8 cellular contexts compared by ENCODE assay signal in the genomic region with DNA sequence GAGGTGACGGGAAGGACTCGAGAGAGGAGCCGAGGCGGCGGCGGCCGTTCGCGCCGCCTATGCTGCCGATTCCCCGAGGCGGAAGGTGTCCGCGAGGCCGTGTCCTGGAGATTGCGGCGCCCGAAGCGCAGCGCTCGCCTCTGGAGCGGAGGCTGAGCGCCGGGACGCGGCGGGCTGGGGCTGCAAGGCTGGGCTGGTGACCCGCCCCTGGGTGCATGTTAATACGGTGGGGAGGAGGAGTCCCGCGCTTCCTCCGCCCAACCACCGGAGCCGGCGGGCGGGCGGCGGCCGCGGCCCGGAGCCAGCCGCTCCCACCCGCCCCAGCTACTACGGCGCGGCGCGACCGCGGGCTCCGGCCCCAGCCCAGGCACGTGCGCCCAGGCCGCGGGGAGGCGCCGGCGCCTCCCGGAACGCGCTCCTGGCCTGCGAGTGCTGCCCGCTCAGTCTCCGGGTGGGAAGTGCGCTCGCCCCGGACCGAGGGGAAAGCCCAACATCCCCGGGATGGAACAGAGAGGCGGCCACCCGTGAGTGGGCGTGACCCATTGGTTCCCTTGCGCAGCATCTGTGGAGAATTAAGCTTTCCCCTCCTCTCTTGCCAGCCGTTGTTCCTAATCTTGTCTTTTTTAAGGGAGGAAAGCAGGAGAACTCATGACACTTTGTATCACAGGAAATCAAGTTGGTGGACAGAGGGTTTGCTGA. TPM values are rescaled to one million over a fixed set of nuclear protein-coding genes. Genes with fewer than 3 reads are reported as not detected.
DNase-seq lines count a peak whose midpoint lies in the region; ATAC-seq and TF ChIP-seq lines count a peak whose summit lies in the region.

A gene (minus strand): TSS at position 195 of the 699 bp plus-strand sequence.

- H2AFZ ChIP-seq in mammary epithelial cell (ENCODE audit: low read depth, low read length): peak within 1 kb of the TSS; percentile 49

- no peak within 1 kb of the TSS for H3K9ac ChIP-seq in mammary epithelial cell (ENCODE audit: insufficient read depth, low read length)

- no peaks in the 10 kb centered on the region for H3K36me3 ChIP-seq in mammary epithelial cell (ENCODE audit: insufficient read depth, low read length)
- no peaks in the 10 kb centered on the region for H3K36me3 ChIP-seq in tibial nerve

- no peak for ATAC-seq in activated CD8-positive, alpha-beta T cell treated with anti-CD3 and anti-CD28 coated beads, Interleukin-2, amount 10 ng/mL, durations not matched to agents 7 days and 5 days
- ATAC-seq in activated CD8-positive, alpha-beta T cell treated with anti-CD3 and anti-CD28 coated beads for 36 hours: no peak

- peaks cover 18% of the 10 kb centered on the region for H3K27me3 Mint-ChIP-seq in activated CD8-positive, alpha-beta T cell treated with anti-CD3 and anti-CD28 coated beads, Interleukin-2, amount 10 ng/mL, durations not matched to agents 7 days and 5 days (ENCODE audit: low read depth)
- H3K27me3 Mint-ChIP-seq in activated CD8-positive, alpha-beta T cell treated with anti-CD3 and anti-CD28 coated beads for 36 hours: peaks cover 22% of the 10 kb centered on the region

- no peaks in the 10 kb centered on the region for H4K20me1 ChIP-seq in mammary epithelial cell (ENCODE audit: insufficient read depth, low read length)

- in situ Hi-C loops in mammary epithelial cell (cut with MboI; ENCODE audit: low sequenced_read_pairs in 2 of 2): no loop called here

- no TSS peak for BruUV-seq in mammary epithelial cell (replicated peaks; lab: Mats Ljungman, UMichigan)

- peaks cover 4% of the 10 kb centered on the region for H3K9me3 ChIP-seq in mammary epithelial cell (replicated peaks; ENCODE audit: insufficient read depth, low read length)
- H3K9me3 ChIP-seq in tibial nerve: no peaks in the 10 kb centered on the region

- H3K4me2 ChIP-seq in mammary epithelial cell (ENCODE audit: insufficient read depth, low read depth, low read length): peak within 1 kb of the TSS; percentile 74

- H3K79me2 ChIP-seq in mammary epithelial cell (ENCODE audit: insufficient read depth, low read length): no peaks in the 10 kb centered on the region

- H3K4me3 Mint-ChIP-seq in activated CD8-positive, alpha-beta T cell treated with anti-CD3 and anti-CD28 coated beads, Interleukin-2, amount 10 ng/mL, durations not matched to agents 7 days and 5 days: no peak within 1 kb of the TSS
- no peak within 1 kb of the TSS for H3K4me3 Mint-ChIP-seq in activated CD8-positive, alpha-beta T cell treated with anti-CD3 and anti-CD28 coated beads for 36 hours

- DNase-seq in activated CD8-positive, alpha-beta T cell treated with anti-CD3 and anti-CD28 coated beads, Interleukin-2, amount 10 ng/mL, durations not matched to agents 7 days and 5 days: no peak
- no peak for DNase-seq in activated CD8-positive, alpha-beta T cell treated with anti-CD3 and anti-CD28 coated beads for 36 hours
- peak; percentile 28 for DNase-seq in HK-2 (ENCODE audit: unreplicated experiment)
- DNase-seq in mammary epithelial cell: peak; percentile 24
- peak; percentile 94 for DNase-seq in left kidney (ENCODE audit: low read depth, low spot score)
- no peak for DNase-seq in tibial nerve (ENCODE audit: low spot score in 2 of 2)
- DNase-seq in inferior parietal cortex (ENCODE audit: extremely low spot score): no peak
- no peak for DNase-seq in effector CD4-positive, alpha-beta T cell

- no peak for TF ChIP-seq EP300 in tibial nerve (IDR thresholded peaks at IDR 0.05)

- H3K27ac ChIP-seq in mammary epithelial cell (ENCODE audit: insufficient read depth, low read depth, low read length) (no peak within 1 kb of the TSS), tibial nerve (no peak within 1 kb of the TSS)

- H3K4me3 ChIP-seq in mammary epithelial cell (replicated peaks in 1 of 3; ENCODE audit: insufficient read depth in 1 of 3, low read depth in 2 of 3, low read length in 3 of 3) (peak within 1 kb of the TSS in 1 of 3 experiments; percentile 24), tibial nerve (peak within 1 kb of the TSS in 3 of 4 donors; percentile 36 to 54 (median 42))

- no peaks in the 10 kb centered on the region for H3K4me1 ChIP-seq in mammary epithelial cell (ENCODE audit: insufficient read depth, low read length)
- peaks cover 0 to 23% (median 0%) of the 10 kb centered on the region in 4 donors for H3K4me1 ChIP-seq in tibial nerve

- dilution Hi-C loops in mammary epithelial cell (cut with HindIII; ENCODE audit: low sequenced_read_pairs): no loop called here

- TF ChIP-seq POLR2A in tibial nerve (IDR thresholded peaks at IDR 0.05): no peak

- POLR2A ChIA-PET in activated CD8-positive, alpha-beta T cell treated with anti-CD3 and anti-CD28 coated beads, Interleukin-2, amount 10 ng/mL, durations not matched to agents 7 days and 5 days (lab: Charles Lee): no interaction called here
- POLR2A ChIA-PET in activated CD8-positive, alpha-beta T cell treated with anti-CD3 and anti-CD28 coated beads for 36 hours (lab: Charles Lee): no interaction called here

- H3K9me3 Mint-ChIP-seq in activated CD8-positive, alpha-beta T cell treated with anti-CD3 and anti-CD28 coated beads, Interleukin-2, amount 10 ng/mL, durations not matched to agents 7 days and 5 days (ENCODE audit: insufficient read depth): no peaks in the 10 kb centered on the region
- H3K9me3 Mint-ChIP-seq in activated CD8-positive, alpha-beta T cell treated with anti-CD3 and anti-CD28 coated beads for 36 hours: peaks cover 9% of the 10 kb centered on the region

- H3K36me3 Mint-ChIP-seq in activated CD8-positive, alpha-beta T cell treated with anti-CD3 and anti-CD28 coated beads, Interleukin-2, amount 10 ng/mL, durations not matched to agents 7 days and 5 days (ENCODE audit: low read depth): peaks cover 5% of the 10 kb centered on the region
- peaks cover 4% of the 10 kb centered on the region for H3K36me3 Mint-ChIP-seq in activated CD8-positive, alpha-beta T cell treated with anti-CD3 and anti-CD28 coated beads for 36 hours (ENCODE audit: low read depth)

- peaks cover 5% of the 10 kb centered on the region for H3K4me1 Mint-ChIP-seq in activated CD8-positive, alpha-beta T cell treated with anti-CD3 and anti-CD28 coated beads, Interleukin-2, amount 10 ng/mL, durations not matched to agents 7 days and 5 days (ENCODE audit: low read depth)
- peaks cover 2% of the 10 kb centered on the region for H3K4me1 Mint-ChIP-seq in activated CD8-positive, alpha-beta T cell treated with anti-CD3 and anti-CD28 coated beads for 36 hours (ENCODE audit: low read depth)

- intact Hi-C loops in activated CD8-positive, alpha-beta T cell treated with anti-CD3 and anti-CD28 coated beads for 36 hours (cut with micrococcal nuclease): no loop called here
- intact Hi-C loops in mammary epithelial cell (cut with micrococcal nuclease): no loop called here

- H3K27ac Mint-ChIP-seq in activated CD8-positive, alpha-beta T cell treated with anti-CD3 and anti-CD28 coated beads, Interleukin-2, amount 10 ng/mL, durations not matched to agents 7 days and 5 days: peak within 1 kb of the TSS; percentile 14
- no peak within 1 kb of the TSS for H3K27ac Mint-ChIP-seq in activated CD8-positive, alpha-beta T cell treated with anti-CD3 and anti-CD28 coated beads for 36 hours

- TF ChIP-seq CTCF in activated CD8-positive, alpha-beta T cell treated with anti-CD3 and anti-CD28 coated beads for 36 hours (IDR thresholded peaks at IDR 0.05): no peak
- TF ChIP-seq CTCF in mammary epithelial cell (conservative IDR thresholded peaks at IDR 0.05 in 1 of 2, IDR thresholded peaks at IDR 0.05 in 1 of 2; ENCODE audit: extremely low read depth in 1 of 2, insufficient read depth in 1 of 2, low read depth in 1 of 2, low read length in 2 of 2): no peak
- TF ChIP-seq CTCF in tibial nerve (IDR thresholded peaks at IDR 0.05): no peak

- H3K27me3 ChIP-seq in mammary epithelial cell (ENCODE audit: insufficient read depth, low read length) (peaks cover 21% of the 10 kb centered on the region), tibial nerve (peaks cover 0 to 50% of the 10 kb centered on the region in 2 donors)

- WGBS in mammary epithelial cell (ENCODE audit: low coverage, missing lambda C conversion rate): no CpG with 5 or more reads among the region's 75 CpGs
- WGBS in tibial nerve, 2 donors: 2 to 5% methylated on average over 49 to 60 of the region's 75 CpGs

- CTCF ChIA-PET in activated CD8-positive, alpha-beta T cell treated with anti-CD3 and anti-CD28 coated beads, Interleukin-2, amount 10 ng/mL, durations not matched to agents 7 days and 5 days (lab: Charles Lee): no interaction called here
- CTCF ChIA-PET in activated CD8-positive, alpha-beta T cell treated with anti-CD3 and anti-CD28 coated beads for 36 hours (lab: Charles Lee): no interaction called here
- CTCF ChIA-PET in mammary epithelial cell (lab: Charles Lee; ENCODE audit: low non-redundant PET): no interaction called here

RNA-seq across cellular contexts. Expression of the gene that starts here (rescaled TPM):
- total RNA-seq in activated CD8-positive, alpha-beta T cell treated with anti-CD3 and anti-CD28 coated beads, Interleukin-2, amount 10 ng/mL, durations not matched to agents 7 days and 5 days: not detected
- not detected for total RNA-seq in activated CD8-positive, alpha-beta T cell treated with anti-CD3 and anti-CD28 coated beads for 36 hours
- total RNA-seq in mammary epithelial cell: 1 to 10 TPM in 1 of 2 donors, not detected in 1; 1.7 TPM
- not detected for polyA plus RNA-seq in mammary epithelial cell
- not detected for polyA minus RNA-seq in mammary epithelial cell
- total RNA-seq in tibial nerve: 10 to 100 TPM in 1 of 4 donors, 1 to 10 TPM in 3; 1.5 to 18.3 (median 2.5) TPM

Comparison
In these comparisons a context has a peak if more than half of its experiments do, and no peak if none do; other contexts are left out.
1. DNase-seq: peak in HK-2 (single experiment), mammary epithelial cell (single experiment) and left kidney (single experiment); none in activated CD8-positive, alpha-beta T cell treated with anti-CD3 and anti-CD28 coated beads, Interleukin-2, amount 10 ng/mL, durations not matched to agents 7 days and 5 days (single experiment), activated CD8-positive, alpha-beta T cell treated with anti-CD3 and anti-CD28 coated beads for 36 hours (single experiment), tibial nerve (0 of 2), inferior parietal cortex (single experiment) and effector CD4-positive, alpha-beta T cell (single experiment).